13 cellular contexts compared by ENCODE assay signal in genomic region chr16:84774810-84775209, GRCh38. TPM values are rescaled to one million over a fixed set of nuclear protein-coding genes. Genes with fewer than 3 reads are reported as not detected.
DNase-seq lines count a peak whose midpoint lies in the region; TF ChIP-seq lines count a peak whose summit lies in the region.
"Had no signal": no experiment of that assay in that cellular context is flagged by ENCODE, and none has a peak within 500 bp of the region (broad histone marks: within the 10 kb centered on the region; RNA-seq: fewer than 3 reads in every experiment).

No MANE protein-coding gene starts in this region.

- H3K9ac ChIP-seq in mesenchymal stem cell (ENCODE audit: low read length), result peak overlapping the region; percentile 62

- no peak overlapping the region for H2BK120ac ChIP-seq in mesenchymal stem cell (ENCODE audit: low read depth, low read length)

- H3K9me3 ChIP-seq in mesenchymal stem cell (ENCODE audit: control insufficient read depth, low read length), result no peaks in the 10 kb centered on the region
- H3K9me3 ChIP-seq: thoracic aorta had no signal

- H3K4me1 ChIP-seq in mesenchymal stem cell (ENCODE audit: control insufficient read depth, insufficient read depth, low read depth, low read length), result no peaks in the 10 kb centered on the region

- H3K4me3 ChIP-seq in mesenchymal stem cell (ENCODE audit: insufficient read depth in 1 of 2, low read depth in 1 of 2, low read length in 2 of 2), result no peak overlapping the region
- H3K4me3 ChIP-seq: smooth muscle cell, thoracic aorta had no signal

- H2AK5ac ChIP-seq in mesenchymal stem cell (ENCODE audit: low read length, severe bottlenecking), result no peak overlapping the region

- DNase-seq in AG08396 (ENCODE audit: low spot score) (peak; percentile 71), Kasumi-1 (lab: John Stamatoyannopoulos, UW) (peak; percentile 31 to 37), chondrocyte (ENCODE audit: low spot score) (no peak), mesenchymal stem cell (peak; percentile 85), SK-N-DZ (ENCODE audit: low spot score) (no peak), COLO668 (lab: John Stamatoyannopoulos, UW; ENCODE audit: unreplicated experiment) (no peak), germinal center (ENCODE audit: low spot score) (no peak)
- DNase-seq in activated effector memory CD4-positive, alpha-beta T cell treated with anti-CD3 and anti-CD28 coated beads, Interleukin-2, amount 50 U/mL, for 16 hours, result no peak
- DNase-seq: activated naive CD4-positive, alpha-beta T cell treated with anti-CD3 and anti-CD28 coated beads, Interleukin-2, amount 50 U/mL, for 16 hours; NCI-H1417 treated with DMSO at 0.1 percent for 48 hours had no signal

- no peaks in the 10 kb centered on the region for H3K27me3 ChIP-seq in mesenchymal stem cell (ENCODE audit: control insufficient read depth in 1 of 2, insufficient read depth in 1 of 2, low read length in 2 of 2)

- peaks cover 31% of the 10 kb centered on the region for H3K36me3 Mint-ChIP-seq in chondrocyte (ENCODE audit: low read depth)

- no peak overlapping the region for H3K23ac ChIP-seq in mesenchymal stem cell (ENCODE audit: low read length in 2 of 2)

- peak overlapping the region; percentile 64 for H3K27ac Mint-ChIP-seq in chondrocyte (ENCODE audit: unreplicated experiment)
- H3K27ac Mint-ChIP-seq: T-helper 1 cell treated with Interleukin-12 subunit alpha and Interleukin-12 subunit beta and Interleukin-4 antibody, amounts not matched to agents 30 μg/mL and 1 μg/mL, for 36 hours had no signal

- H4K91ac ChIP-seq in mesenchymal stem cell (ENCODE audit: low read length), result no peak overlapping the region

- H2BK15ac ChIP-seq in mesenchymal stem cell (ENCODE audit: low read depth, poor library complexity, severe bottlenecking), result no peak overlapping the region

- 45% methylated on average over 4 of the region's 4 CpGs for WGBS in mesenchymal stem cell

- no peak overlapping the region for H3K4me3 Mint-ChIP-seq in chondrocyte (ENCODE audit: unreplicated experiment)
- H3K4me3 Mint-ChIP-seq: T-helper 1 cell treated with Interleukin-12 subunit alpha and Interleukin-12 subunit beta and Interleukin-4 antibody, amounts not matched to agents 30 μg/mL and 1 μg/mL, for 36 hours had no signal

- H3K79me1 ChIP-seq in mesenchymal stem cell (replicated peaks; ENCODE audit: low read length, poor library complexity, severe bottlenecking), result peaks cover 33% of the 10 kb centered on the region

- no peaks in the 10 kb centered on the region for H3K4me1 Mint-ChIP-seq in chondrocyte (ENCODE audit: low read depth)

- no peak overlapping the region for H3K18ac ChIP-seq in mesenchymal stem cell (ENCODE audit: low read depth in 1 of 2, low read length in 2 of 2)

- no peak for TF ChIP-seq CTCF in chondrocyte (IDR thresholded peaks at IDR 0.05)

- no peak overlapping the region for H3K4me2 ChIP-seq in mesenchymal stem cell (ENCODE audit: low read length, poor library complexity, severe bottlenecking)
- H3K4me2 ChIP-seq: smooth muscle cell had no signal

- no peak overlapping the region for H2BK5ac ChIP-seq in mesenchymal stem cell (ENCODE audit: low read depth, low read length, poor library complexity, severe bottlenecking)

- H3K9me3 Mint-ChIP-seq in chondrocyte (ENCODE audit: low read depth), result no peaks in the 10 kb centered on the region
- H3K9me3 Mint-ChIP-seq: T-helper 1 cell treated with Interleukin-12 subunit alpha and Interleukin-12 subunit beta and Interleukin-4 antibody, amounts not matched to agents 30 μg/mL and 1 μg/mL, for 36 hours had no signal

- H4K8ac ChIP-seq in mesenchymal stem cell (ENCODE audit: low read length), result no peak overlapping the region

- H3K4ac ChIP-seq in mesenchymal stem cell (ENCODE audit: low read depth in 1 of 2, low read length in 2 of 2), result no peak overlapping the region

- peaks cover 73 to 79% of the 10 kb centered on the region in 2 experiments for H3K36me3 ChIP-seq in mesenchymal stem cell (ENCODE audit: control insufficient read depth in 1 of 2, insufficient read depth in 2 of 2, low read depth in 1 of 2, low read length in 2 of 2)

- H3K27me3 Mint-ChIP-seq in chondrocyte (ENCODE audit: low read depth), result no peaks in the 10 kb centered on the region

- H3K27ac ChIP-seq in mesenchymal stem cell (ENCODE audit: low read length, poor library complexity, severe bottlenecking), result no peak overlapping the region
- H3K27ac ChIP-seq: thoracic aorta had no signal

- H3K14ac ChIP-seq in mesenchymal stem cell (ENCODE audit: low read length in 2 of 2), result no peak overlapping the region

- H2AFZ ChIP-seq in mesenchymal stem cell (ENCODE audit: low read depth, low read length), result no peak overlapping the region

- no peak overlapping the region for H2BK12ac ChIP-seq in mesenchymal stem cell (ENCODE audit: low read length in 2 of 2)

RNA-seq across cellular contexts. Expression of gene CRISPLD2, which starts 45.0 kb away (rescaled TPM):
- total RNA-seq in chondrocyte, result 1.7 to 12.1 TPM (median 11.7 TPM) in 3 replicates
- 92.2 TPM for polyA plus RNA-seq in mesenchymal stem cell (2013, experiment 1 of 2)
- 91.8 TPM for polyA plus RNA-seq in mesenchymal stem cell (2013, experiment 2 of 2)
- 0.12 TPM in 1 of 2 replicates, not detected in the other for polyA plus RNA-seq in SK-N-DZ (2014; cell fraction: cytosol; rRNA removed)
- polyA plus RNA-seq in SK-N-DZ (2014; cell fraction: nucleus; rRNA removed), result not detected in 2 replicates

Comparison
In these comparisons a context has a peak if more than half of its experiments do, and no peak if none do; other contexts are left out.
1. DNase-seq: peak in AG08396 (single experiment), Kasumi-1 (2 of 2) and mesenchymal stem cell (single experiment); none in chondrocyte (single experiment), SK-N-DZ (single experiment), COLO668 (single experiment), activated effector memory CD4-positive, alpha-beta T cell treated with anti-CD3 and anti-CD28 coated beads, Interleukin-2, amount 50 U/mL, for 16 hours (single experiment) and germinal center (single experiment).